13 cellular contexts compared by ENCODE assay signal in the genomic region with DNA sequence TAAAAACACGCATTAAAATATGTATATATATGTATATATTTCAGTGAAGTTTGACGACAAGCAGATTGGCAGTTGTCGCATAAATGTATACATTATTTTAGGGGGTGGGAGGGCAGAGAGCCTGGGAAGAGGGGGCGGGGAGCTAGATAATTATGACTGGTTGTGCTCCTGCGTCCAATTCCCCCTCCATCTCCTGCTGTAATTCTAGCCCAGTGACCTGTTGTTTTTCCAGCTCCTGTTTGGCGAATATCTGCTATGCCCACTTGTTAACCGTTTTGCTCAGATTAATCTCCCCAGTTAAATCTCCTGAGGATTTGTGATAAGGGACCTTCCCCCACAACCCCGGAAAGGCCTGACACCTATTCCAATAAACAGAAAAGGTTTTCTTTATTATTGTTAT. TPM values are rescaled to one million over a fixed set of nuclear protein-coding genes. Genes with fewer than 3 reads are reported as not detected.
DNase-seq lines count a peak whose midpoint lies in the region; ATAC-seq and TF ChIP-seq lines count a peak whose summit lies in the region.
"Had no signal": no experiment of that assay in that cellular context is flagged by ENCODE, and none has a peak within 500 bp of the region (broad histone marks: within the 10 kb centered on the region; RNA-seq: fewer than 3 reads in every experiment).

No MANE protein-coding gene starts in this region.

- H3K36me3 ChIP-seq in cardiac muscle cell (no peaks in the 10 kb centered on the region), iPS DF 6.9 (ENCODE audit: control insufficient read depth, insufficient read depth, low read length) (no peaks in the 10 kb centered on the region), stomach (no peaks in the 10 kb centered on the region)

- TF ChIP-seq POLR2A in stomach (IDR thresholded peaks at IDR 0.05), result no peak

- DNase-seq in cardiac muscle cell (ENCODE audit: low read depth in 1 of 2, low spot score in 1 of 2) (peak in 1 of 2 donors; percentile 22), Right ventricle myocardium inferior (ENCODE audit: missing footprints) (no peak), NCI-H748 (lab: John Stamatoyannopoulos, UW; ENCODE audit: unreplicated experiment) (peak; percentile 88), iPS DF 6.9 (ENCODE audit: low read depth, low spot score) (no peak), stomach (no peak), islet precursor cell (no peak)
- DNase-seq in effector CD4-positive, alpha-beta T cell, result no peak
- DNase-seq: activated CD4-positive, CD25-positive, alpha-beta regulatory T cell; activated naive CD4-positive, alpha-beta T cell treated with anti-CD3 and anti-CD28 coated beads, Interleukin-2, amount 50 U/mL, for 16 hours; effector memory CD4-positive, alpha-beta T cell had no signal

- no CpG with 5 or more reads among the region's 8 CpGs for WGBS in iPS DF 6.9 (ENCODE audit: insufficient coverage, insufficient read length)
- 9 to 20% (median 11%) methylated on average over 8 of the region's 8 CpGs for WGBS in stomach, 5 donors

- H3K27ac ChIP-seq in cardiac muscle cell (no peak overlapping the region), iPS DF 6.9 (ENCODE audit: low read length) (no peak overlapping the region), stomach (no peak overlapping the region)

- intact Hi-C loops in Right ventricle myocardium inferior (cut with DNase I) (no loop called here), stomach (cut with DNase I; ENCODE audit: low total_unique reads) (no loop called here)

- H3K4me1 ChIP-seq in cardiac muscle cell (ENCODE audit: low read depth) (no peaks in the 10 kb centered on the region), iPS DF 6.9 (ENCODE audit: control insufficient read depth, insufficient read depth, low read length) (no peaks in the 10 kb centered on the region), stomach (peaks cover 0 to 11% (median 9%) of the 10 kb centered on the region in 4 donors)

- TF ChIP-seq EP300 in stomach (IDR thresholded peaks at IDR 0.05), result no peak

- H3K27me3 ChIP-seq in cardiac muscle cell (peaks cover 66% of the 10 kb centered on the region), iPS DF 6.9 (ENCODE audit: control insufficient read depth, insufficient read depth, low read length) (peaks cover 10% of the 10 kb centered on the region; the same call in 1 of the 2 replicates), stomach (peaks cover 0 to 41% (median 24%) of the 10 kb centered on the region in 3 donors)

- no peak for ATAC-seq in Right ventricle myocardium inferior
- ATAC-seq in HG02763 (IDR thresholded peaks at IDR 0.05; ENCODE audit: unreplicated experiment), result no peak
- ATAC-seq: stimulated activated naive CD8-positive, alpha-beta T cell treated with anti-CD3 and anti-CD28 coated beads, Interleukin-15, Interleukin-2, amounts not matched to agents 100 U/mL and 50 U/mL, for 24 hours had no signal

- TF ChIP-seq CTCF in cardiac muscle cell (IDR thresholded peaks at IDR 0.05; ENCODE audit: low read depth, low read length) (no peak), stomach (IDR thresholded peaks at IDR 0.05) (no peak)

- H3K4me3 ChIP-seq in cardiac muscle cell (peak overlapping the region; percentile 57), iPS DF 6.9 (ENCODE audit: low read length) (peak overlapping the region; percentile 64; the same call in 1 of the 2 replicates), stomach (peak overlapping the region in 3 of 4 donors; percentile 32 to 42 (median 39))

- H3K9me3 ChIP-seq in cardiac muscle cell (ENCODE audit: low read depth) (no peaks in the 10 kb centered on the region), iPS DF 6.9 (ENCODE audit: control insufficient read depth, insufficient read depth, low read length) (no peaks in the 10 kb centered on the region), stomach (no peaks in the 10 kb centered on the region)

RNA-seq across cellular contexts. Expression of a gene that starts 0.7 kb away (rescaled TPM):
- 0.25 and 0.54 TPM in 2 replicates for total RNA-seq in cardiac muscle cell
- 0.07 and 0.39 TPM in 2 replicates for polyA plus RNA-seq in cardiac muscle cell
- total RNA-seq in Right ventricle myocardium inferior, result not detected
- 1 to 10 TPM in 2 of 5 donors, under 1 TPM in 2, not detected in 1; 0.29 to 5.1 (median 0.73) TPM for total RNA-seq in stomach
- under 1 TPM; 0.08 to 0.15 (median 0.12) TPM for polyA plus RNA-seq in stomach
- polyA plus RNA-seq: AG04450 had no signal
